10 cellular contexts compared by ENCODE assay signal in the genomic region with DNA sequence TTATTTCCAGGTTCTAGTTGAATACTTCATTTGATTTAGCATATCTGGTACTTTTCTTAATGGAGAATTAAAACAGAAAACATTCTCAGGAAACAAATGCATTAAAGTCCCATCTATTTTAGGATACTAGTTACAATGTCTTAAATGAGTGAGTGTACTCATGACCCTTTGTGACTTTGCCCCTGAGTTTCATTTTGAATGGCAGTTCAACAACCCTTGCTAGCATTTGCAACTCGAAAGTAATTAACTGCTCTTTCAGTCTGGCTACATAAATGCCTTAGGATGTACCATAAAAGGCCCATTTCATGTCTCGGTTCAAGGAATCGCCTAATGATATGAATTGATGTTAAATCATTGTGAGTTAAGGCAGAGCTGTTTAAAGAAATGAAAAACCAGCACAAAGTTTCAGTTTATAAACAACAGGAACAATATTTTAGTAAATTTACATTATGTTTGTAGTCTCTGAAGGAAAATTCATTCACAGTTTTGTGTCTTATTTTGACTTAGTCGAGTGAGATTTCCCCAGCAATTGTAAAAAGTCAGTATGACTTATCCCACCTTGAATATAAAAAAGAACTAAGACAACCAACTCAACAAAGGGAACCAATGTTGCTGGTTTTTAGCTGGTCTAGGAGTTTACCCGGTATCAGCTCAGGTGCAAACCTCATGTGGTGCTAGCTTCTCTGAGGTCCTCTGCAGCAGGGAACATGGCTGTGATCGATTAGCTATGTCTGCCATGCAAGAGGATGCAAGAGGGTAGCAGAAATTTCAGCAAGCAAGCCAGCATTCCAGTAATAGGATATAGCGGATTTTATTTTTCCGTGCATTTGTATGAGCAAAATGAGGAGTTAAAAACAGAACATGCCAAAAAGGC.
DNase-seq lines count a peak whose midpoint lies in the region; ATAC-seq, FAIRE-seq and TF ChIP-seq lines count a peak whose summit lies in the region.
"Had no signal": no experiment of that assay in that cellular context is flagged by ENCODE, and none has a peak within 500 bp of the region (broad histone marks: within the 10 kb centered on the region; RNA-seq: fewer than 3 reads in every experiment).

No MANE protein-coding gene starts in this region.

- peaks cover 2 to 17% of the 10 kb centered on the region in 2 donors for H3K4me1 Mint-ChIP-seq in natural killer cell treated with Interleukin-12 subunit alpha and Interleukin-12 subunit beta and Interleukin-15 and Interleukin-18, amount 100 ng/mL, for 72 hours (ENCODE audit: low read depth in 2 of 2)
- H3K4me1 Mint-ChIP-seq in natural killer cell = no peaks in the 10 kb centered on the region
- H3K4me1 Mint-ChIP-seq in activated naive CD8-positive, alpha-beta T cell treated with anti-CD3 and anti-CD28 coated beads for 36 hours = no peaks in the 10 kb centered on the region
- H3K4me1 Mint-ChIP-seq: activated naive CD8-positive, alpha-beta T cell treated with anti-CD3 and anti-CD28 coated beads, Interleukin-2, amount 50 U/mL, for 24 hours had no signal

- H3K36me3 Mint-ChIP-seq in natural killer cell treated with Interleukin-12 subunit alpha and Interleukin-12 subunit beta and Interleukin-15 and Interleukin-18, amount 100 ng/mL, for 72 hours = no peaks in the 10 kb centered on the region
- H3K36me3 Mint-ChIP-seq in natural killer cell = no peaks in the 10 kb centered on the region
- no peaks in the 10 kb centered on the region for H3K36me3 Mint-ChIP-seq in activated naive CD8-positive, alpha-beta T cell treated with anti-CD3 and anti-CD28 coated beads for 36 hours

- H3K27me3 Mint-ChIP-seq in natural killer cell treated with Interleukin-12 subunit alpha and Interleukin-12 subunit beta and Interleukin-15 and Interleukin-18, amount 100 ng/mL, for 72 hours = no peaks in the 10 kb centered on the region
- H3K27me3 Mint-ChIP-seq in natural killer cell (ENCODE audit: low read depth in 2 of 2) = no peaks in the 10 kb centered on the region
- no peaks in the 10 kb centered on the region for H3K27me3 Mint-ChIP-seq in activated naive CD8-positive, alpha-beta T cell treated with anti-CD3 and anti-CD28 coated beads for 36 hours
- H3K27me3 Mint-ChIP-seq: activated naive CD8-positive, alpha-beta T cell treated with anti-CD3 and anti-CD28 coated beads, Interleukin-2, amount 50 U/mL, for 24 hours had no signal

- TF ChIP-seq CTCF in natural killer cell (IDR thresholded peaks at IDR 0.05) = no peak

- H3K27ac Mint-ChIP-seq in natural killer cell treated with Interleukin-12 subunit alpha and Interleukin-12 subunit beta and Interleukin-15 and Interleukin-18, amount 100 ng/mL, for 72 hours = peak overlapping the region in 1 of 2 donors; percentile 68
- H3K27ac Mint-ChIP-seq in natural killer cell = no peak overlapping the region
- H3K27ac Mint-ChIP-seq in activated naive CD8-positive, alpha-beta T cell treated with anti-CD3 and anti-CD28 coated beads for 36 hours = no peak overlapping the region
- H3K27ac Mint-ChIP-seq: activated naive CD8-positive, alpha-beta T cell treated with anti-CD3 and anti-CD28 coated beads, Interleukin-2, amount 50 U/mL, for 24 hours had no signal

- peak overlapping the region; percentile 49 for H3K4me3 Mint-ChIP-seq in natural killer cell treated with Interleukin-12 subunit alpha and Interleukin-12 subunit beta and Interleukin-15 and Interleukin-18, amount 100 ng/mL, for 72 hours
- H3K4me3 Mint-ChIP-seq in natural killer cell = no peak overlapping the region
- H3K4me3 Mint-ChIP-seq in activated naive CD8-positive, alpha-beta T cell treated with anti-CD3 and anti-CD28 coated beads for 36 hours = no peak overlapping the region
- H3K4me3 Mint-ChIP-seq: activated naive CD8-positive, alpha-beta T cell treated with anti-CD3 and anti-CD28 coated beads, Interleukin-2, amount 50 U/mL, for 24 hours had no signal

- intact Hi-C loops in natural killer cell (cut with micrococcal nuclease) = no loop called here

- peak in 1 of 2 donors; percentile 77 for ATAC-seq in natural killer cell treated with Interleukin-12 subunit alpha and Interleukin-12 subunit beta and Interleukin-15 and Interleukin-18, amount 100 ng/mL, for 72 hours
- ATAC-seq in natural killer cell (no peak), HG02588 (IDR thresholded peaks at IDR 0.05; ENCODE audit: unreplicated experiment) (peak; percentile 85), HG03575 (IDR thresholded peaks at IDR 0.05; ENCODE audit: extremely low read depth, insufficient number of reproducible peaks, low FRiP score, unreplicated experiment) (peak; percentile 64)
- ATAC-seq: activated naive CD8-positive, alpha-beta T cell treated with anti-CD3 and anti-CD28 coated beads, Interleukin-2, amount 50 U/mL, for 24 hours had no signal

- no peak for DNase-seq in natural killer cell treated with Interleukin-12 subunit alpha and Interleukin-12 subunit beta and Interleukin-15 and Interleukin-18, amount 100 ng/mL, for 72 hours (ENCODE audit: low spot score)
- DNase-seq in natural killer cell (no peak), urothelium cell line (ENCODE audit: low spot score) (no peak), superior temporal gyrus (ENCODE audit: extremely low spot score) (no peak), NCI-H748 treated with DMSO at 0.1 percent for 48 hours (lab: John Stamatoyannopoulos, UW) (no peak)
- DNase-seq in activated naive CD8-positive, alpha-beta T cell treated with anti-CD3 and anti-CD28 coated beads for 36 hours = no peak
- DNase-seq: activated naive CD8-positive, alpha-beta T cell treated with anti-CD3 and anti-CD28 coated beads, Interleukin-2, amount 50 U/mL, for 24 hours; NCI-H1417 treated with DMSO at 0.1 percent for 48 hours had no signal

- peak; percentile 44 for FAIRE-seq in urothelium cell line (lab: Jason Lieb, UNC)

- H3K9me3 Mint-ChIP-seq in natural killer cell treated with Interleukin-12 subunit alpha and Interleukin-12 subunit beta and Interleukin-15 and Interleukin-18, amount 100 ng/mL, for 72 hours = no peaks in the 10 kb centered on the region
- H3K9me3 Mint-ChIP-seq in natural killer cell = no peaks in the 10 kb centered on the region
- H3K9me3 Mint-ChIP-seq in activated naive CD8-positive, alpha-beta T cell treated with anti-CD3 and anti-CD28 coated beads for 36 hours = no peaks in the 10 kb centered on the region
- H3K9me3 Mint-ChIP-seq: activated naive CD8-positive, alpha-beta T cell treated with anti-CD3 and anti-CD28 coated beads, Interleukin-2, amount 50 U/mL, for 24 hours had no signal

Comparison
In these comparisons a context has a peak if more than half of its experiments do, and no peak if none do; other contexts are left out.
1. ATAC-seq: peak in HG02588 (single experiment) and HG03575 (single experiment); none in natural killer cell (0 of 3).